In the genomic region with DNA sequence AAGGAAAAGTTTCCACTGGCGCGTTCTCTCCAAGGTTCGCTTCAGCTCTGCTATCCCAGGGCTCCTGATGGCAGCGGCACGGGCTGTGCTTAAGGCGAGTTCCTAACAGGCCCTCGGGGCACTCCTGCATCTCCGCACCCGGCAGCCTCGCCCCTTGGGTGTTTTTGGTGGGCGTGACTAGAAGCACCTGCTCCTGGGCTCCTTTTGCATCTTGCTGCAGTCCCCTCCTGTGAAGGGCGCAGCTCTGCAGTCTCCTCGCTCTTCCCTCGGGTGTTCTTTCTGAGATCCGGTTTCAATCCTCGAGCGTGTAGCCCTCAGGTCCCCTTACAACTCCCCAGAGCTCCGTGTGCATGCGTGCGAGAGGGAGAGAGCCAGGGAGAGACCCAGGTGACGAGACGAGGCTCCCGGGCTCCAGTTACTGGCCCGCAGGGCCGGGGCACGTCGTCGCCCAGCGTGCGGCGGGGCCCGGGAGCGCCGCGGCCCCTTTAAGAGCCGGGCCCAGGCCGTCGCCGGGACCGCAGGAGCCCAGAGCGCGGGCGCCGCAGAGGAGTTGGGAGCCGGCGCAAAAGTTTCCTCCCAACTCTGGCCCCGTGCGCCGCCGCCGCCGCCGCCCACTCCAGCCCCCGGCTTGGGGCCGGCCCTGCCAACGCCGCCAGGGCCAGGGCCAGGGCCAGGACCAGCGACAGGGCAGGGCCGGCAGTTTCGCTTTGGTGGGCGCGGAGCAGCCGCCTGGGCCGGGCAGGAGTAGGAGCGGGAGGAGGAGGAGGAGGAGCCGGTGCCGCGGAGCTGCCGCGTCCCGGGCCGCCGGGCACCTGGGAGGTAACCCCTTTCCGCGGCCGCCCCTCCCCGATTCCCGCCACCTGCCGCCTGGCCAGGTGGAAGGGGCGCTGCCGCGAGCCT, we compare ENCODE assay signal across 8 cellular contexts. TPM values are rescaled to one million over a fixed set of nuclear protein-coding genes. Genes with fewer than 3 reads are reported as not detected.
DNase-seq lines count a peak whose midpoint lies in the region; ATAC-seq and TF ChIP-seq lines count a peak whose summit lies in the region.

A gene with protein sequence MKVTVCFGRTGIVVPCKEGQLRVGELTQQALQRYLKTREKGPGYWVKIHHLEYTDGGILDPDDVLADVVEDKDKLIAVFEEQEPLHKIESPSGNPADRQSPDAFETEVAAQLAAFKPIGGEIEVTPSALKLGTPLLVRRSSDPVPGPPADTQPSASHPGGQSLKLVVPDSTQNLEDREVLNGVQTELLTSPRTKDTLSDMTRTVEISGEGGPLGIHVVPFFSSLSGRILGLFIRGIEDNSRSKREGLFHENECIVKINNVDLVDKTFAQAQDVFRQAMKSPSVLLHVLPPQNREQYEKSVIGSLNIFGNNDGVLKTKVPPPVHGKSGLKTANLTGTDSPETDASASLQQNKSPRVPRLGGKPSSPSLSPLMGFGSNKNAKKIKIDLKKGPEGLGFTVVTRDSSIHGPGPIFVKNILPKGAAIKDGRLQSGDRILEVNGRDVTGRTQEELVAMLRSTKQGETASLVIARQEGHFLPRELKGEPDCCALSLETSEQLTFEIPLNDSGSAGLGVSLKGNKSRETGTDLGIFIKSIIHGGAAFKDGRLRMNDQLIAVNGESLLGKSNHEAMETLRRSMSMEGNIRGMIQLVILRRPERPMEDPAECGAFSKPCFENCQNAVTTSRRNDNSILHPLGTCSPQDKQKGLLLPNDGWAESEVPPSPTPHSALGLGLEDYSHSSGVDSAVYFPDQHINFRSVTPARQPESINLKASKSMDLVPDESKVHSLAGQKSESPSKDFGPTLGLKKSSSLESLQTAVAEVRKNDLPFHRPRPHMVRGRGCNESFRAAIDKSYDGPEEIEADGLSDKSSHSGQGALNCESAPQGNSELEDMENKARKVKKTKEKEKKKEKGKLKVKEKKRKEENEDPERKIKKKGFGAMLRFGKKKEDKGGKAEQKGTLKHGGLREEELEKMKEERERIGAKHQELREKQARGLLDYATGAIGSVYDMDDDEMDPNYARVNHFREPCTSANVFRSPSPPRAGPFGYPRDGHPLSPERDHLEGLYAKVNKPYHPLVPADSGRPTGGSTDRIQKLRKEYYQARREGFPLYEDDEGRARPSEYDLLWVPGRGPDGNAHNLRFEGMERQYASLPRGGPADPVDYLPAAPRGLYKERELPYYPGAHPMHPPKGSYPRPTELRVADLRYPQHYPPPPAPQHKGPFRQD (N-terminal part only) (plus strand): TSS at position 515 of the 900 bp plus-strand sequence. CDS start 525 bp downstream, outside the sequence.

- H3K36me3 Mint-ChIP-seq in naive thymus-derived CD8-positive, alpha-beta T cell, result no peaks in the 10 kb centered on the region

- WGBS in thymus, result under 1% methylated on average over 82 of the region's 82 CpGs

- no peaks in the 10 kb centered on the region for H3K9me3 ChIP-seq in thymus (ENCODE audit: control insufficient read depth)

- H3K36me3 ChIP-seq in thymus (ENCODE audit: control insufficient read depth, insufficient read depth), result no peaks in the 10 kb centered on the region

- POLR2A ChIA-PET in naive thymus-derived CD8-positive, alpha-beta T cell (lab: Charles Lee), result no interaction called here

- no peaks in the 10 kb centered on the region for H3K9me3 Mint-ChIP-seq in naive thymus-derived CD8-positive, alpha-beta T cell

- peaks cover 8 to 17% (median 15%) of the 10 kb centered on the region in 4 donors for H3K4me1 Mint-ChIP-seq in naive thymus-derived CD8-positive, alpha-beta T cell

- peak within 1 kb of the TSS; percentile 59 for H3K4me3 ChIP-seq in thymus (ENCODE audit: low read length)

- H3K27ac ChIP-seq in foreskin keratinocyte (no peak within 1 kb of the TSS), thymus (ENCODE audit: low read depth) (peak within 1 kb of the TSS; percentile 74)

- peaks cover 4 to 26% (median 19%) of the 10 kb centered on the region in 5 donors for H3K27me3 Mint-ChIP-seq in naive thymus-derived CD8-positive, alpha-beta T cell

- DNase-seq in NOMO-1 (lab: John Stamatoyannopoulos, UW; ENCODE audit: unreplicated experiment in 2 of 2) (peak; percentile 3 to 6), NOMO-1 treated with dmso at 0.1 percent for 144 hours (lab: John Stamatoyannopoulos, UW; ENCODE audit: unreplicated experiment) (no peak), NCI-H345 (lab: John Stamatoyannopoulos, UW) (peak; percentile 71), foreskin keratinocyte (peak; percentile 35 to 52)
- DNase-seq in activated effector memory CD4-positive, alpha-beta T cell treated with Interleukin-2 at 50 U/mL for 16 hours, result peak; percentile 1
- DNase-seq in naive thymus-derived CD8-positive, alpha-beta T cell, result peak in 9 of 10 donors; percentile 0 to 62 (median 19)

- H3K27ac Mint-ChIP-seq in naive thymus-derived CD8-positive, alpha-beta T cell, result peak within 1 kb of the TSS in 6 of 10 donors; percentile 37 to 75 (median 58)

- H3K4me3 Mint-ChIP-seq in naive thymus-derived CD8-positive, alpha-beta T cell, result peak within 1 kb of the TSS; percentile 86 to 95 (median 90)

- peaks cover 3% of the 10 kb centered on the region for H3K4me1 ChIP-seq in foreskin keratinocyte
- no peaks in the 10 kb centered on the region for H3K4me1 ChIP-seq in thymus (ENCODE audit: control insufficient read depth, insufficient read depth, low read length)

- peaks cover 4% of the 10 kb centered on the region for H3K27me3 ChIP-seq in foreskin keratinocyte
- H3K27me3 ChIP-seq in thymus (ENCODE audit: control insufficient read depth, insufficient read depth), result peaks cover 22% of the 10 kb centered on the region

- TF ChIP-seq CTCF in foreskin keratinocyte (conservative IDR thresholded peaks at IDR 0.05), result no peak

- ATAC-seq in HG02943 (IDR thresholded peaks at IDR 0.05; ENCODE audit: low read depth, unreplicated experiment), result peak; percentile 64
- ATAC-seq in foreskin keratinocyte, result peak; percentile 93
- peak; percentile 77 to 86 for ATAC-seq in naive thymus-derived CD8-positive, alpha-beta T cell

RNA-seq across cellular contexts. Expression of the gene that starts here (rescaled TPM):
- total RNA-seq in foreskin keratinocyte, result 1.5 and 1.7 TPM in 2 replicates
- polyA plus RNA-seq in foreskin keratinocyte (0.18 and 0.21 TPM in 2 replicates), thymus (1.0 TPM)
- 1 to 10 TPM; 2.3 to 3.8 TPM for total RNA-seq in naive thymus-derived CD8-positive, alpha-beta T cell
- polyA plus RNA-seq in naive thymus-derived CD8-positive, alpha-beta T cell, result under 1 TPM in 2 of 3 donors, not detected in 1; 0.22 to 0.23 TPM
